In the genomic region with DNA sequence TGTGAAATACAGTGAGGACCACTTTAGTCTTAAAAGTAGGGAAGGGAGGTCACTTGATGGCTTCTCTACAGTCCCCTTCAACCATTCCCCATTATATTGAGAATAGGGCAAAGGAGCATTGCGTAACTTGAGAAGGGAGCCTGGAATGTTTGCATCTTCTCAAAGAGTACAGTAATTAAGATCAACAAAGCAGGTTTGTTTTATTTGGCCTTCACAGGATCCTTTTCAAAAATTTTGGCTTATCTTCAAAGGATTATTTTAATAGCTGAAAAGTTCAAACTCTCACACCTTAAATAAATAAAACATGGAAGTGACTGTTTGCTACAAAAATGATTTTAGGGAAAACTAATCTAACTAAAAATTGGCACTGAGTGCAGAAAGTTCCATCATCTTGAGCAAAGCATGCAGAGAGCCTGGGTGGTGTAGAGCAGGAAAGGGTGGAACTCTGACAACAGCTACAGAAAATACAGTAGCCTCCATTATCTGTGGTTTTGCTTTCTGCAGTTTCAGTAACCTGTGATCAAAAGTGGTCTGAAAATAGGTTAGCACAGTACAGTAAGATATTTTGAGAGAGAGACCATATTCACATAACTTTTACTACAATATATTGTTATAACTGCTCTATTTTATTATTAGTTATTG, we compare ENCODE assay signal across 9 cellular contexts.
DNase-seq lines count a peak whose midpoint lies in the region; ATAC-seq and TF ChIP-seq lines count a peak whose summit lies in the region.
"Had no signal": no experiment of that assay in that cellular context is flagged by ENCODE, and none has a peak within 500 bp of the region (broad histone marks: within the 10 kb centered on the region; RNA-seq: fewer than 3 reads in every experiment).

No MANE protein-coding gene starts in this region.

- TF ChIP-seq CTCF in GM06990 (IDR thresholded peaks at IDR 0.05; ENCODE audit: insufficient read depth, low read length, poor library complexity, severe bottlenecking), result no peak
- TF ChIP-seq CTCF in GM20000 (IDR thresholded peaks at IDR 0.05; ENCODE audit: extremely low read depth, missing control alignments), result no peak
- TF ChIP-seq CTCF in brain microvascular endothelial cell (IDR thresholded peaks at IDR 0.05; ENCODE audit: low read depth, low read length, missing control alignments), result no peak

- H3K27ac ChIP-seq in brain microvascular endothelial cell, result no peak overlapping the region
- H3K27ac ChIP-seq in aorta (ENCODE audit: low read depth in 1 of 2, low read length in 2 of 2), result no peak overlapping the region

- H3K27me3 ChIP-seq in GM06990 (replicated peaks; ENCODE audit: control insufficient read depth, insufficient read depth, low read length), result no peaks in the 10 kb centered on the region
- H3K27me3 ChIP-seq in brain microvascular endothelial cell (replicated peaks), result no peaks in the 10 kb centered on the region
- no peaks in the 10 kb centered on the region for H3K27me3 ChIP-seq in aorta (ENCODE audit: control insufficient read depth in 1 of 2, insufficient read depth in 2 of 2, low read length in 1 of 2)

- H3K36me3 ChIP-seq in GM06990 (ENCODE audit: control insufficient read depth, insufficient read depth, low read length) (no peaks in the 10 kb centered on the region), brain microvascular endothelial cell (replicated peaks) (no peaks in the 10 kb centered on the region), aorta (ENCODE audit: control insufficient read depth in 1 of 2, insufficient read depth in 2 of 2, low read length in 1 of 2) (no peaks in the 10 kb centered on the region)

- in situ Hi-C loops in brain microvascular endothelial cell (cut with HindIII; ENCODE audit: low pct_ligation_motif_present, low sequenced_read_pairs), result no loop called here

- DNase-seq in GM06990 (ENCODE audit: extremely low read depth, insufficient read length) (peak; percentile 6), GM20000 (ENCODE audit: low spot score) (peak; percentile 5), dermis microvascular lymphatic vessel endothelial cell (ENCODE audit: low read depth in 2 of 2) (peak; percentile 29 to 68), islet precursor cell (no peak), AML-193 (lab: John Stamatoyannopoulos, UW) (no peak), brain microvascular endothelial cell (no peak), aorta (no peak)
- DNase-seq: nucleus accumbens had no signal

- H3K9me3 ChIP-seq in aorta (ENCODE audit: control insufficient read depth, low read length), result no peaks in the 10 kb centered on the region

- H3K4me1 ChIP-seq in aorta (ENCODE audit: control insufficient read depth in 1 of 2, insufficient read depth in 2 of 2, low read length in 2 of 2), result no peaks in the 10 kb centered on the region

- ATAC-seq in HG03432 (IDR thresholded peaks at IDR 0.05; ENCODE audit: unreplicated experiment) (peak; percentile 89), aorta (ENCODE audit: low FRiP score) (no peak)

- WGBS in aorta, 2 donors, result 94 to 97% methylated on average over 1 of the region's 1 CpG

- no peak overlapping the region for H3K4me3 ChIP-seq in GM06990 (replicated peaks; ENCODE audit: low read depth, low read length)
- H3K4me3 ChIP-seq in brain microvascular endothelial cell (ENCODE audit: low read depth, low read length), result no peak overlapping the region
- H3K4me3 ChIP-seq in aorta (ENCODE audit: low read length in 2 of 2), result no peak overlapping the region

- intact Hi-C loops in aorta (cut with DNase I), result no loop called here

Comparison
In these comparisons a context has a peak if more than half of its experiments do, and no peak if none do; other contexts are left out.
1. DNase-seq: peak in GM06990 (single experiment), GM20000 (single experiment) and dermis microvascular lymphatic vessel endothelial cell (2 of 2); none in islet precursor cell (single experiment), AML-193 (0 of 2), brain microvascular endothelial cell (single experiment) and aorta (0 of 2).